9 cellular contexts compared by ENCODE assay signal in genomic region chr3:5250467-5251195, GRCh38.
DNase-seq lines count a peak whose midpoint lies in the region; ATAC-seq and TF ChIP-seq lines count a peak whose summit lies in the region.
"Had no signal": no experiment of that assay in that cellular context is flagged by ENCODE, and none has a peak within 500 bp of the region (broad histone marks: within the 10 kb centered on the region; RNA-seq: fewer than 3 reads in every experiment).

No MANE protein-coding gene starts in this region.

- DNase-seq in NCI-H2227 treated with DMSO at 0.1 percent for 48 hours (lab: John Stamatoyannopoulos, UW) = peak; percentile 7
- no peak for DNase-seq in NCI-H2227 (lab: John Stamatoyannopoulos, UW; ENCODE audit: unreplicated experiment)
- no peak for DNase-seq in left lung
- no peak for DNase-seq in tibial artery
- no peak for DNase-seq in activated naive CD4-positive, alpha-beta T cell treated with anti-CD3 and anti-CD28 coated beads, Interleukin-2, amount 50 U/mL, for 16 hours
- DNase-seq in activated T-cell treated with anti-CD3 and anti-CD28 coated beads for 4 hours = no peak
- no peak for DNase-seq in natural killer cell
- DNase-seq: activated CD4-positive, alpha-beta T cell treated with anti-CD3 and anti-CD28 coated beads, Interleukin-2, amount 10 ng/mL, durations not matched to agents 24 days and 14 days had no signal

- ATAC-seq in left lung = peak; percentile 91
- no peak for ATAC-seq in natural killer cell

- H3K9me3 Mint-ChIP-seq in natural killer cell = no peaks in the 10 kb centered on the region
- H3K9me3 Mint-ChIP-seq: activated CD4-positive, alpha-beta T cell treated with anti-CD3 and anti-CD28 coated beads, Interleukin-2, amount 10 ng/mL, durations not matched to agents 24 days and 14 days had no signal

- TF ChIP-seq CTCF in WI38 (IDR thresholded peaks at IDR 0.05; ENCODE audit: low read depth, low read length) (no peak), left lung (IDR thresholded peaks at IDR 0.05) (no peak), tibial artery (IDR thresholded peaks at IDR 0.05) (no peak), natural killer cell (IDR thresholded peaks at IDR 0.05) (no peak)

- no peaks in the 10 kb centered on the region for H3K27me3 ChIP-seq in left lung
- no peaks in the 10 kb centered on the region for H3K27me3 ChIP-seq in tibial artery

- intact Hi-C loops in left lung (cut with DNase I) (no loop called here), tibial artery (cut with DNase I; ENCODE audit: low total_unique reads) (no loop called here), natural killer cell (cut with micrococcal nuclease) (no loop called here)

- H3K27me3 Mint-ChIP-seq in natural killer cell (ENCODE audit: low read depth in 2 of 2) = peaks cover 0 to under 1% of the 10 kb centered on the region in 2 donors
- H3K27me3 Mint-ChIP-seq: activated CD4-positive, alpha-beta T cell treated with anti-CD3 and anti-CD28 coated beads, Interleukin-2, amount 10 ng/mL, durations not matched to agents 24 days and 14 days had no signal

- H3K4me3 ChIP-seq in WI38 (ENCODE audit: low read depth, low read length) (peak overlapping the region; percentile 43), left lung (peak overlapping the region in 1 of 2 donors; percentile 7), tibial artery (peak overlapping the region; percentile 18 to 27)

- H3K4me1 Mint-ChIP-seq in natural killer cell = peaks cover 0 to 5% of the 10 kb centered on the region in 2 donors

- H3K4me1 ChIP-seq in left lung (no peaks in the 10 kb centered on the region), tibial artery (no peaks in the 10 kb centered on the region)

- H3K9me3 ChIP-seq in left lung = no peaks in the 10 kb centered on the region
- no peaks in the 10 kb centered on the region for H3K9me3 ChIP-seq in tibial artery

- H3K27ac Mint-ChIP-seq in natural killer cell = no peak overlapping the region
- H3K27ac Mint-ChIP-seq: activated CD4-positive, alpha-beta T cell treated with anti-CD3 and anti-CD28 coated beads, Interleukin-2, amount 10 ng/mL, durations not matched to agents 24 days and 14 days had no signal

- no peak overlapping the region for H3K4me3 Mint-ChIP-seq in natural killer cell
- H3K4me3 Mint-ChIP-seq: activated CD4-positive, alpha-beta T cell treated with anti-CD3 and anti-CD28 coated beads, Interleukin-2, amount 10 ng/mL, durations not matched to agents 24 days and 14 days had no signal

- no peaks in the 10 kb centered on the region for H3K36me3 ChIP-seq in left lung
- H3K36me3 ChIP-seq in tibial artery = no peaks in the 10 kb centered on the region

- H3K27ac ChIP-seq in left lung (no peak overlapping the region), tibial artery (no peak overlapping the region)

- H3K36me3 Mint-ChIP-seq in natural killer cell = no peaks in the 10 kb centered on the region
